1 cellular context compared by ENCODE assay signal in genomic region chr16:78737630-78738029, GRCh38.
TF ChIP-seq lines count a peak whose summit lies in the region.

No MANE protein-coding gene starts in this region.

TF ChIP-seq in HepG2, 621 proteins besides CTCF, POLR2A, EP300 and RAD21 (continued from another document and continues in another):
- no peak for TF ChIP-seq ZNF318 (CRISPR knock-in tag; IDR thresholded peaks at IDR 0.05)
- TF ChIP-seq ZNF12 (CRISPR knock-in tag; IDR thresholded peaks at IDR 0.05): no peak
- TF ChIP-seq ZMYM3 (CRISPR knock-in tag; IDR thresholded peaks at IDR 0.05): peak; percentile 21; the same call in 1 of the 2 replicates
- no peak for TF ChIP-seq ELF4 (CRISPR knock-in tag; IDR thresholded peaks at IDR 0.05; ENCODE audit: borderline replicate concordance)
- TF ChIP-seq NFIB (CRISPR knock-in tag; IDR thresholded peaks at IDR 0.05; ENCODE audit: borderline replicate concordance): no peak
- TF ChIP-seq ZNF451 (CRISPR knock-in tag; IDR thresholded peaks at IDR 0.05): no peak
- no peak for TF ChIP-seq TSC22D2 (CRISPR knock-in tag; IDR thresholded peaks at IDR 0.05; ENCODE audit: borderline replicate concordance)
- TF ChIP-seq MIER2 (CRISPR knock-in tag; IDR thresholded peaks at IDR 0.05): no peak
- no peak for TF ChIP-seq SP2 (CRISPR knock-in tag; IDR thresholded peaks at IDR 0.05)
- TF ChIP-seq SIX4 (CRISPR knock-in tag; IDR thresholded peaks at IDR 0.05): no peak
- no peak for TF ChIP-seq MXD4 (CRISPR knock-in tag; IDR thresholded peaks at IDR 0.05)
- no peak for TF ChIP-seq ATF1 (CRISPR knock-in tag; IDR thresholded peaks at IDR 0.05)
- TF ChIP-seq ZNF781 (CRISPR knock-in tag; IDR thresholded peaks at IDR 0.05; ENCODE audit: borderline replicate concordance, not compliant biosample characterization): no peak
- TF ChIP-seq ZNF784 (CRISPR knock-in tag; IDR thresholded peaks at IDR 0.05; ENCODE audit: borderline replicate concordance): no peak
- TF ChIP-seq ZNF234 (CRISPR knock-in tag; conservative IDR thresholded peaks at IDR 0.05): no peak
- no peak for TF ChIP-seq CEBPZ (IDR thresholded peaks at IDR 0.05; ENCODE audit: low read length)
- no peak for TF ChIP-seq ATF7 (IDR thresholded peaks at IDR 0.05)
- no peak for TF ChIP-seq ATF7 (CRISPR knock-in tag; IDR thresholded peaks at IDR 0.05)
- no peak for TF ChIP-seq KLF6 (CRISPR knock-in tag; IDR thresholded peaks at IDR 0.05)
- no peak for TF ChIP-seq TBL1XR1 (IDR thresholded peaks at IDR 0.05; ENCODE audit: borderline replicate concordance, low read length, partially characterized antibody)
- no peak for TF ChIP-seq NFYC (CRISPR knock-in tag; IDR thresholded peaks at IDR 0.05)
- no peak for TF ChIP-seq ZNF431 (CRISPR knock-in tag; IDR thresholded peaks at IDR 0.05; ENCODE audit: borderline replicate concordance, low read depth)
- no peak for TF ChIP-seq DR1 (CRISPR knock-in tag; IDR thresholded peaks at IDR 0.05)
- no peak for TF ChIP-seq NPAS2 (CRISPR knock-in tag; IDR thresholded peaks at IDR 0.05; ENCODE audit: borderline replicate concordance)
- TF ChIP-seq ZNF546 (CRISPR knock-in tag; conservative IDR thresholded peaks at IDR 0.05): no peak
- TF ChIP-seq ZNF629 (CRISPR knock-in tag; conservative IDR thresholded peaks at IDR 0.05): 0 out of 2 replicates have a peak, but pooled peaks have one; percentile 9
- no peak for TF ChIP-seq HOXA3 (CRISPR knock-in tag; IDR thresholded peaks at IDR 0.05)
- TF ChIP-seq FOXJ3 (CRISPR knock-in tag; IDR thresholded peaks at IDR 0.05; ENCODE audit: borderline replicate concordance): peak; percentile 41; the same call in 1 of the 2 replicates
- no peak for TF ChIP-seq HHEX (CRISPR knock-in tag; IDR thresholded peaks at IDR 0.05)
- TF ChIP-seq ATAD3A (CRISPR knock-in tag; IDR thresholded peaks at IDR 0.05): no peak
- TF ChIP-seq SRF (IDR thresholded peaks at IDR 0.05; ENCODE audit: low read depth, low read length): no peak
- TF ChIP-seq BRCA1 (CRISPR knock-in tag; IDR thresholded peaks at IDR 0.05): no peak
- TF ChIP-seq ZNF879 (CRISPR knock-in tag; IDR thresholded peaks at IDR 0.05): no peak
- TF ChIP-seq ARNT (IDR thresholded peaks at IDR 0.05): no peak
- TF ChIP-seq KIAA2018 (CRISPR knock-in tag; IDR thresholded peaks at IDR 0.05; ENCODE audit: borderline replicate concordance): no peak
- TF ChIP-seq THAP11 (CRISPR knock-in tag; IDR thresholded peaks at IDR 0.05): no peak
- no peak for TF ChIP-seq FOXA3 (CRISPR knock-in tag; IDR thresholded peaks at IDR 0.05)
- TF ChIP-seq ZNF7 (CRISPR knock-in tag; IDR thresholded peaks at IDR 0.05): no peak
- no peak for TF ChIP-seq PCBP1 (IDR thresholded peaks at IDR 0.05; ENCODE audit: borderline replicate concordance, low read depth, low read length)
- peak; percentile 45 for TF ChIP-seq HNF4A (CRISPR knock-in tag; IDR thresholded peaks at IDR 0.05)
- no peak for TF ChIP-seq CHCHD3 (CRISPR knock-in tag; IDR thresholded peaks at IDR 0.05)
- no peak for TF ChIP-seq POGZ (CRISPR knock-in tag; IDR thresholded peaks at IDR 0.05)
- TF ChIP-seq ZNF713 (CRISPR knock-in tag; IDR thresholded peaks at IDR 0.05): no peak
- TF ChIP-seq SNAPC2 (CRISPR knock-in tag; IDR thresholded peaks at IDR 0.05): no peak
- TF ChIP-seq ZNF740 (CRISPR knock-in tag; IDR thresholded peaks at IDR 0.05): no peak
- TF ChIP-seq ZNF264 (CRISPR knock-in tag; IDR thresholded peaks at IDR 0.05): 0 out of 2 replicates have a peak, but pooled peaks have one; percentile 49
- no peak for TF ChIP-seq AGO1 (IDR thresholded peaks at IDR 0.05; ENCODE audit: low read depth, low read length, poor library complexity, severe bottlenecking)
- TF ChIP-seq NFE2 (CRISPR knock-in tag; IDR thresholded peaks at IDR 0.05): no peak
- no peak for TF ChIP-seq NKX3-1 (CRISPR knock-in tag; IDR thresholded peaks at IDR 0.05)
- TF ChIP-seq MXI1 (IDR thresholded peaks at IDR 0.05; ENCODE audit: borderline replicate concordance, low read depth, low read length): no peak
- TF ChIP-seq SPEN (CRISPR knock-in tag; IDR thresholded peaks at IDR 0.05; ENCODE audit: low read depth): no peak
- no peak for TF ChIP-seq ATM (IDR thresholded peaks at IDR 0.05; ENCODE audit: borderline replicate concordance)
